ENCODE assay signal across 11 cellular contexts in genomic region chr3:111729087-111729846, GRCh38. TPM values are rescaled to one million over a fixed set of nuclear protein-coding genes. Genes with fewer than 3 reads are reported as not detected.
A peak's percentile ranks its signal among the peaks of the same experiment; 100 is the strongest.
DNase-seq lines count a peak whose midpoint lies in the region; ATAC-seq lines count a peak whose summit lies in the region.
"Had no signal": no experiment of that assay in that cellular context is flagged by ENCODE, and none has a peak within 500 bp of the region (broad histone marks: within the 10 kb centered on the region; RNA-seq: fewer than 3 reads in every experiment).

No MANE protein-coding gene starts in this region.

- DNase-seq in AG08395 (ENCODE audit: low spot score): peak; percentile 65
- DNase-seq in RPMI7951 (ENCODE audit: low read depth): peak; percentile 99
- peak; percentile 86 for DNase-seq in fibroblast of gingiva (ENCODE audit: low read depth)
- peak; percentile 92 for DNase-seq in myocyte (ENCODE audit: low read depth)
- no peak for DNase-seq in occipital lobe (lab: John Stamatoyannopoulos, UW)
- DNase-seq in RKO (ENCODE audit: low spot score): no peak
- no peak for DNase-seq in activated CD4-positive, alpha-beta memory T cell treated with anti-CD3 and anti-CD28 coated beads, Interleukin-2, amount 10 ng/mL, durations not matched to agents 7 days and 5 days
- DNase-seq: NCI-H187 treated with DMSO at 0.1 percent for 48 hours, retina had no signal

- H3K27me3 Mint-ChIP-seq in activated CD4-positive, alpha-beta memory T cell treated with anti-CD3 and anti-CD28 coated beads, Interleukin-2, amount 10 ng/mL, durations not matched to agents 7 days and 5 days: no peaks in the 10 kb centered on the region
- H3K27me3 Mint-ChIP-seq: B cell had no signal

- ATAC-seq in GM21576 (IDR thresholded peaks at IDR 0.05; ENCODE audit: unreplicated experiment): no peak

- H3K27ac Mint-ChIP-seq in activated CD4-positive, alpha-beta memory T cell treated with anti-CD3 and anti-CD28 coated beads, Interleukin-2, amount 10 ng/mL, durations not matched to agents 7 days and 5 days: no peak overlapping the region
- H3K27ac Mint-ChIP-seq: B cell had no signal

- H3K4me3 Mint-ChIP-seq in activated CD4-positive, alpha-beta memory T cell treated with anti-CD3 and anti-CD28 coated beads, Interleukin-2, amount 10 ng/mL, durations not matched to agents 7 days and 5 days: no peak overlapping the region
- H3K4me3 Mint-ChIP-seq: B cell had no signal

- H3K9me3 Mint-ChIP-seq in activated CD4-positive, alpha-beta memory T cell treated with anti-CD3 and anti-CD28 coated beads, Interleukin-2, amount 10 ng/mL, durations not matched to agents 7 days and 5 days: no peaks in the 10 kb centered on the region

- POLR2A ChIA-PET in activated CD4-positive, alpha-beta memory T cell treated with anti-CD3 and anti-CD28 coated beads, Interleukin-2, amount 10 ng/mL, durations not matched to agents 7 days and 5 days (lab: Charles Lee): no interaction called here

- CTCF ChIA-PET in activated CD4-positive, alpha-beta memory T cell treated with anti-CD3 and anti-CD28 coated beads, Interleukin-2, amount 10 ng/mL, durations not matched to agents 7 days and 5 days (lab: Charles Lee): interaction anchor here (1.5 to 1.6 kb wide), 2 partner anchors 11 to 239 kb away, joined by 3 read pairs; no protein-coding TSS in a partner anchor

- H3K36me3 Mint-ChIP-seq in activated CD4-positive, alpha-beta memory T cell treated with anti-CD3 and anti-CD28 coated beads, Interleukin-2, amount 10 ng/mL, durations not matched to agents 7 days and 5 days (ENCODE audit: low read depth): peaks cover 8% of the 10 kb centered on the region

- H3K4me1 Mint-ChIP-seq in activated CD4-positive, alpha-beta memory T cell treated with anti-CD3 and anti-CD28 coated beads, Interleukin-2, amount 10 ng/mL, durations not matched to agents 7 days and 5 days: peaks cover 5% of the 10 kb centered on the region
- H3K4me1 Mint-ChIP-seq: B cell had no signal

RNA-seq across cellular contexts. Expression of gene PLCXD2, which starts 54.8 kb away (rescaled TPM):
- total RNA-seq in RPMI7951 (2014; rRNA removed; shearing (Covaris generic)): 1.5 and 1.6 TPM in 2 replicates
- total RNA-seq in myocyte (1.3 TPM in 2 replicates), occipital lobe (48.0 TPM)
- 0.74 TPM for polyA plus RNA-seq in myocyte (2012)
- total RNA-seq in activated CD4-positive, alpha-beta memory T cell treated with anti-CD3 and anti-CD28 coated beads, Interleukin-2, amount 10 ng/mL, durations not matched to agents 7 days and 5 days: 10 to 100 TPM; 12.1 to 13.2 TPM

Comparison
In these comparisons a context has a peak if more than half of its experiments do, and no peak if none do; other contexts are left out.
1. DNase-seq: peak in AG08395 (single experiment), RPMI7951 (single experiment), fibroblast of gingiva (single experiment) and myocyte (single experiment); none in occipital lobe (single experiment), RKO (single experiment) and activated CD4-positive, alpha-beta memory T cell treated with anti-CD3 and anti-CD28 coated beads, Interleukin-2, amount 10 ng/mL, durations not matched to agents 7 days and 5 days (single experiment).